In the genomic region with DNA sequence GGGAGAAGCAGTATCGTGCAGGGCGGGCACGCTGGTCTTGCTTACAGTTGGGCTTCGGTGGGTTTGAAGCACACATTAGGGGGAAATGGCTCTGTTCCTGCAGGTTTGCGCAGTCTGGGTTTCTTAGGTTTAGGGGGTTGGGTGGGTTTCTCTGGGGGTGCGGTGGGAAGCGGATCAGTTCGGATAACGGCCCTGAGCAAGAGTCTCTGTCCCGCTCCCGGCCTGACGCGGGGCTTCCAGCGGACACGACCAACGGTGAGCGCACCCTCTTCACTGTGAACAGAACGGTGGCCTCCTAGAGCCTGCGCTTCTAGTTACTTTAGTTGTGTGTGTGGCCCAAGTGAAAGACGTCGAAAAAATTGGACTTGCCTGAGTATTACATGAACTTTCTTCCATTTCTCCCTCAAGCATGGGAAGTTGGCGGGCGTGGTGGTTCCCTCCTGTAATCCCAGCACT, we compare ENCODE assay signal across 8 cellular contexts. TPM values are rescaled to one million over a fixed set of nuclear protein-coding genes. Genes with fewer than 3 reads are reported as not detected.
DNase-seq lines count a peak whose midpoint lies in the region; ATAC-seq and TF ChIP-seq lines count a peak whose summit lies in the region.

No MANE protein-coding gene starts in this region.

- peaks cover 11% of the 10 kb centered on the region for H3K27me3 ChIP-seq in thoracic aorta (replicated peaks; ENCODE audit: insufficient read depth)

- intact Hi-C loops in activated naive CD4-positive, alpha-beta T cell treated with anti-CD3 and anti-CD28 coated beads for 36 hours (cut with micrococcal nuclease), result loop anchor here (1.0 kb wide), 1 partner anchor 90 kb away; no protein-coding TSS in a partner anchor

- peak overlapping the region; percentile 64 for H3K4me3 Mint-ChIP-seq in activated naive CD4-positive, alpha-beta T cell treated with anti-CD3 and anti-CD28 coated beads for 36 hours
- peak overlapping the region; percentile 73 for H3K4me3 Mint-ChIP-seq in activated naive CD8-positive, alpha-beta T cell treated with anti-CD3 and anti-CD28 coated beads for 36 hours
- peak overlapping the region; percentile 61 to 82 (median 76) for H3K4me3 Mint-ChIP-seq in immature natural killer cell

- ATAC-seq in thoracic aorta (ENCODE audit: insufficient number of reproducible peaks, low FRiP score, low read depth) (no peak), GM19467 (IDR thresholded peaks at IDR 0.05; ENCODE audit: unreplicated experiment) (no peak)

- H3K9me3 Mint-ChIP-seq in activated naive CD4-positive, alpha-beta T cell treated with anti-CD3 and anti-CD28 coated beads for 36 hours, result no peaks in the 10 kb centered on the region
- no peaks in the 10 kb centered on the region for H3K9me3 Mint-ChIP-seq in activated naive CD8-positive, alpha-beta T cell treated with anti-CD3 and anti-CD28 coated beads for 36 hours
- peaks cover 0 to 8% (median 0%) of the 10 kb centered on the region in 6 donors for H3K9me3 Mint-ChIP-seq in immature natural killer cell

- no peaks in the 10 kb centered on the region for H3K9me3 ChIP-seq in thoracic aorta

- no peak for DNase-seq in activated naive CD4-positive, alpha-beta T cell treated with anti-CD3 and anti-CD28 coated beads for 36 hours
- no peak for DNase-seq in activated naive CD4-positive, alpha-beta T cell treated with Interleukin-2 at 50 U/mL for 16 hours
- DNase-seq in activated naive CD8-positive, alpha-beta T cell treated with anti-CD3 and anti-CD28 coated beads for 36 hours, result no peak
- DNase-seq in immature natural killer cell (no peak), thoracic aorta (ENCODE audit: low spot score) (no peak), NCI-H1092 treated with DMSO at 0.1 percent for 48 hours (lab: John Stamatoyannopoulos, UW) (no peak), cortex of kidney (lab: John Stamatoyannopoulos, UW) (no peak)

- CTCF ChIA-PET in activated naive CD4-positive, alpha-beta T cell treated with anti-CD3 and anti-CD28 coated beads for 36 hours (lab: Charles Lee), result no interaction called here

- H3K4me3 ChIP-seq in thoracic aorta, result peak overlapping the region; percentile 52

- no peak for TF ChIP-seq CTCF in thoracic aorta (IDR thresholded peaks at IDR 0.05)

- no peak overlapping the region for H3K27ac ChIP-seq in thoracic aorta

- peaks cover 54% of the 10 kb centered on the region for H3K27me3 Mint-ChIP-seq in activated naive CD4-positive, alpha-beta T cell treated with anti-CD3 and anti-CD28 coated beads for 36 hours (ENCODE audit: low read depth)
- H3K27me3 Mint-ChIP-seq in activated naive CD8-positive, alpha-beta T cell treated with anti-CD3 and anti-CD28 coated beads for 36 hours, result peaks cover 73% of the 10 kb centered on the region
- peaks cover 21 to 34% (median 26%) of the 10 kb centered on the region in 3 donors for H3K27me3 Mint-ChIP-seq in immature natural killer cell (ENCODE audit: low read depth in 3 of 3)

- H3K36me3 Mint-ChIP-seq in activated naive CD4-positive, alpha-beta T cell treated with anti-CD3 and anti-CD28 coated beads for 36 hours (ENCODE audit: low read depth), result no peaks in the 10 kb centered on the region
- peaks cover 2% of the 10 kb centered on the region for H3K36me3 Mint-ChIP-seq in activated naive CD8-positive, alpha-beta T cell treated with anti-CD3 and anti-CD28 coated beads for 36 hours
- no peaks in the 10 kb centered on the region for H3K36me3 Mint-ChIP-seq in immature natural killer cell

- H3K4me1 ChIP-seq in thoracic aorta (ENCODE audit: control insufficient read depth in 1 of 2, low read depth in 2 of 2), result peaks cover 4 to 14% of the 10 kb centered on the region in 2 donors

- no peaks in the 10 kb centered on the region for H3K36me3 ChIP-seq in thoracic aorta

- H3K4me1 Mint-ChIP-seq in activated naive CD4-positive, alpha-beta T cell treated with anti-CD3 and anti-CD28 coated beads for 36 hours (ENCODE audit: low read depth), result peaks cover 12% of the 10 kb centered on the region
- H3K4me1 Mint-ChIP-seq in activated naive CD8-positive, alpha-beta T cell treated with anti-CD3 and anti-CD28 coated beads for 36 hours, result peaks cover 8% of the 10 kb centered on the region
- peaks cover 12 to 17% of the 10 kb centered on the region in 2 donors for H3K4me1 Mint-ChIP-seq in immature natural killer cell

- no peak overlapping the region for H3K27ac Mint-ChIP-seq in activated naive CD4-positive, alpha-beta T cell treated with anti-CD3 and anti-CD28 coated beads for 36 hours
- no peak overlapping the region for H3K27ac Mint-ChIP-seq in activated naive CD8-positive, alpha-beta T cell treated with anti-CD3 and anti-CD28 coated beads for 36 hours
- H3K27ac Mint-ChIP-seq in immature natural killer cell, result no peak overlapping the region

RNA-seq across cellular contexts. Expression of gene ELOVL2, which starts 0.6 kb away (rescaled TPM):
- total RNA-seq in activated naive CD4-positive, alpha-beta T cell treated with anti-CD3 and anti-CD28 coated beads for 36 hours, result not detected
- not detected for total RNA-seq in activated naive CD8-positive, alpha-beta T cell treated with anti-CD3 and anti-CD28 coated beads for 36 hours
- polyA plus RNA-seq in immature natural killer cell, result not detected
- total RNA-seq in thoracic aorta, result under 1 TPM; 0.41 to 0.78 TPM

RNA-seq across cellular contexts. Expression of gene SMIM13, which starts 48.9 kb away (rescaled TPM):
- total RNA-seq in activated naive CD4-positive, alpha-beta T cell treated with anti-CD3 and anti-CD28 coated beads for 36 hours, result 1 to 10 TPM; 5.7 to 7.1 TPM
- 10 to 100 TPM; 15.2 to 15.9 TPM for total RNA-seq in activated naive CD8-positive, alpha-beta T cell treated with anti-CD3 and anti-CD28 coated beads for 36 hours
- polyA plus RNA-seq in immature natural killer cell, result 1 to 10 TPM; 2.7 to 4.6 (median 4.0) TPM
- 1 to 10 TPM; 7.5 to 8.4 TPM for total RNA-seq in thoracic aorta
